ENCODE assay signal across 30 cellular contexts in genomic region chr2:191746306-191746705, GRCh38.
DNase-seq lines count a peak whose midpoint lies in the region; ATAC-seq, FAIRE-seq and TF ChIP-seq lines count a peak whose summit lies in the region.
"Had no signal": no experiment of that assay in that cellular context is flagged by ENCODE, and none has a peak within 500 bp of the region (broad histone marks: within the 10 kb centered on the region; RNA-seq: fewer than 3 reads in every experiment).

No MANE protein-coding gene starts in this region.

- 69 to 75% methylated on average over 3 of the region's 3 CpGs for WGBS in testis, 2 donors

- H3K9me1 ChIP-seq in endothelial cell of umbilical vein (replicated peaks; ENCODE audit: control insufficient read depth, extremely low read depth, insufficient read depth, low read length) = no peaks in the 10 kb centered on the region

- H3K9me3 Mint-ChIP-seq in MCF 10A (ENCODE audit: unreplicated experiment) = no peaks in the 10 kb centered on the region
- H3K9me3 Mint-ChIP-seq: activated T-helper 1 cell treated with anti-CD3 and anti-CD28 coated beads, Interleukin-12 subunit alpha, Interleukin-12 subunit beta, Interleukin-2, Interleukin-4 antibody, amounts not matched to agents 30 ng/mL and 10 ng/mL and 1 ng/mL, durations not matched to agents 14 hours and 24 hours and 36 hours; natural killer cell treated with Interleukin-12 subunit alpha and Interleukin-12 subunit beta and Interleukin-15 and Interleukin-18, amount 100 ng/mL, for 72 hours; stimulated activated memory B cell treated with anti-CD40 and anti-IgM and Interleukin-4, amounts not matched to agents 10 μg/mL and 1 μg/mL and 100 μg/mL, for 72 hours had no signal

- BruUV-seq in MCF 10A (replicated peaks; lab: Mats Ljungman, UMichigan) (no TSS peak), endothelial cell of umbilical vein (replicated peaks; lab: Mats Ljungman, UMichigan) (no TSS peak)

- H3K4me3 ChIP-seq in breast epithelium (no peak overlapping the region), endothelial cell of umbilical vein (replicated peaks in 1 of 3; ENCODE audit: insufficient read depth in 1 of 3, low read depth in 1 of 3, low read length in 3 of 3) (no peak overlapping the region), testis (no peak overlapping the region)
- H3K4me3 ChIP-seq: body of pancreas, gastrocnemius medialis, hepatocyte, lower lobe of right lung, SK-N-MC had no signal

- H3K9me3 ChIP-seq in breast epithelium (no peaks in the 10 kb centered on the region), endothelial cell of umbilical vein (replicated peaks; ENCODE audit: control insufficient read depth, insufficient read depth, low read length) (no peaks in the 10 kb centered on the region), testis (no peaks in the 10 kb centered on the region)
- H3K9me3 ChIP-seq: body of pancreas, gastrocnemius medialis, lower lobe of right lung had no signal

- no peaks in the 10 kb centered on the region for H3K36me3 Mint-ChIP-seq in MCF 10A (ENCODE audit: insufficient read depth, unreplicated experiment)
- H3K36me3 Mint-ChIP-seq: natural killer cell treated with Interleukin-12 subunit alpha and Interleukin-12 subunit beta and Interleukin-15 and Interleukin-18, amount 100 ng/mL, for 72 hours; stimulated activated memory B cell treated with anti-CD40 and anti-IgM and Interleukin-4, amounts not matched to agents 10 μg/mL and 1 μg/mL and 100 μg/mL, for 72 hours had no signal

- peak in 1 of 2 donors; percentile 38 for DNase-seq in breast epithelium (ENCODE audit: low spot score in 2 of 2)
- DNase-seq in MCF 10A (ENCODE audit: unreplicated experiment) = no peak
- DNase-seq in endothelial cell of umbilical vein (ENCODE audit: low read depth, low spot score) = peak; percentile 7
- no peak for DNase-seq in left lobe of liver (ENCODE audit: low spot score)
- DNase-seq in testis = no peak
- DNase-seq in SIG-M5 treated with dmso at 0.1 percent for 504 hours (lab: John Stamatoyannopoulos, UW; ENCODE audit: unreplicated experiment) = no peak
- DNase-seq in amygdala (lab: John Stamatoyannopoulos, UW) = no peak
- DNase-seq: 8988T; activated CD4-positive, alpha-beta T cell treated with anti-CD3 and anti-CD28 coated beads, Interleukin-2, amount 50 U/mL, for 48 hours; activated naive CD4-positive, alpha-beta T cell treated with Interleukin-2 at 50 U/mL for 16 hours; body of pancreas; cerebellar nuclear complex; gastrocnemius medialis; HCEC 1CT; Karpas-422; kidney glomerular epithelial cell; lower lobe of right lung; NCI-H1417 treated with DMSO at 0.1 percent for 48 hours; NCI-H2029 treated with DMSO at 0.1 percent for 48 hours; NCI-H526; occipital lobe; T-helper 17 cell had no signal

- no peak overlapping the region for H3K9ac ChIP-seq in endothelial cell of umbilical vein (replicated peaks; ENCODE audit: extremely low read depth, insufficient read depth, low read length)

- no peak overlapping the region for H3K4me3 Mint-ChIP-seq in MCF 10A (ENCODE audit: unreplicated experiment)
- H3K4me3 Mint-ChIP-seq: activated T-helper 1 cell treated with anti-CD3 and anti-CD28 coated beads, Interleukin-12 subunit alpha, Interleukin-12 subunit beta, Interleukin-2, Interleukin-4 antibody, amounts not matched to agents 30 ng/mL and 10 ng/mL and 1 ng/mL, durations not matched to agents 14 hours and 24 hours and 36 hours; B cell; natural killer cell treated with Interleukin-12 subunit alpha and Interleukin-12 subunit beta and Interleukin-15 and Interleukin-18, amount 100 ng/mL, for 72 hours; stimulated activated memory B cell treated with anti-CD40 and anti-IgM and Interleukin-4, amounts not matched to agents 10 μg/mL and 1 μg/mL and 100 μg/mL, for 72 hours; T-helper 17 cell had no signal

- no peaks in the 10 kb centered on the region for H3K79me2 ChIP-seq in endothelial cell of umbilical vein (ENCODE audit: control insufficient read depth, insufficient read depth, low read length)
- H3K79me2 ChIP-seq: hepatocyte had no signal

- H3K36me3 ChIP-seq in breast epithelium (no peaks in the 10 kb centered on the region), endothelial cell of umbilical vein (ENCODE audit: control insufficient read depth in 2 of 2, extremely low read depth in 1 of 2, insufficient read depth in 2 of 2, low read length in 2 of 2) (no peaks in the 10 kb centered on the region), testis (ENCODE audit: low read depth, missing control alignments) (no peaks in the 10 kb centered on the region)
- H3K36me3 ChIP-seq: gastrocnemius medialis, lower lobe of right lung had no signal

- H3K27ac ChIP-seq in breast epithelium = peak overlapping the region; percentile 59 to 61
- H3K27ac ChIP-seq in endothelial cell of umbilical vein (ENCODE audit: insufficient read depth, low read depth, low read length) = no peak overlapping the region
- H3K27ac ChIP-seq in testis = no peak overlapping the region
- H3K27ac ChIP-seq: body of pancreas, gastrocnemius medialis, hepatocyte, lower lobe of right lung, SK-N-MC had no signal

- no peaks in the 10 kb centered on the region for H3K27me3 Mint-ChIP-seq in MCF 10A (ENCODE audit: insufficient read depth, unreplicated experiment)

- H3K4me1 ChIP-seq in breast epithelium (peaks cover 0 to 8% of the 10 kb centered on the region in 2 donors), endothelial cell of umbilical vein (ENCODE audit: control insufficient read depth, extremely low read depth, insufficient read depth, low read length) (no peaks in the 10 kb centered on the region), testis (no peaks in the 10 kb centered on the region)
- H3K4me1 ChIP-seq: body of pancreas, lower lobe of right lung had no signal

- ATAC-seq in left lobe of liver (peak; percentile 20), HG02678 (IDR thresholded peaks at IDR 0.05; ENCODE audit: unreplicated experiment) (no peak)
- ATAC-seq: body of pancreas; gastrocnemius medialis; natural killer cell treated with Interleukin-12 subunit alpha and Interleukin-12 subunit beta and Interleukin-15 and Interleukin-18, amount 100 ng/mL, for 72 hours; stimulated activated memory B cell treated with anti-CD40 and anti-IgM and Interleukin-4, amounts not matched to agents 10 μg/mL and 1 μg/mL and 100 μg/mL, for 72 hours; T-helper 17 cell had no signal

- intact Hi-C loops in breast epithelium (cut with DNase I; ENCODE audit: low total_unique reads) (no loop called here), MCF 10A (cut with micrococcal nuclease) (no loop called here), endothelial cell of umbilical vein (cut with micrococcal nuclease) (no loop called here), testis (cut with DNase I; ENCODE audit: low total_unique reads) (no loop called here)

- H3K4me2 ChIP-seq in endothelial cell of umbilical vein (ENCODE audit: insufficient read depth, low read length) = no peak overlapping the region
- H3K4me2 ChIP-seq: hepatocyte had no signal

- TF ChIP-seq CTCF in breast epithelium (IDR thresholded peaks at IDR 0.05) (no peak), MCF 10A (IDR thresholded peaks at IDR 0.05; ENCODE audit: unreplicated experiment) (no peak), endothelial cell of umbilical vein (IDR thresholded peaks at IDR 0.05; ENCODE audit: extremely low read depth in 1 of 2, insufficient read depth in 1 of 2, low read depth in 1 of 2, low read length in 2 of 2) (no peak), testis (IDR thresholded peaks at IDR 0.05) (no peak)

- no peak overlapping the region for H3K27ac Mint-ChIP-seq in MCF 10A (ENCODE audit: low read depth, unreplicated experiment)
- H3K27ac Mint-ChIP-seq: activated T-helper 1 cell treated with anti-CD3 and anti-CD28 coated beads, Interleukin-12 subunit alpha, Interleukin-12 subunit beta, Interleukin-2, Interleukin-4 antibody, amounts not matched to agents 30 ng/mL and 10 ng/mL and 1 ng/mL, durations not matched to agents 14 hours and 24 hours and 36 hours; B cell; natural killer cell treated with Interleukin-12 subunit alpha and Interleukin-12 subunit beta and Interleukin-15 and Interleukin-18, amount 100 ng/mL, for 72 hours; stimulated activated memory B cell treated with anti-CD40 and anti-IgM and Interleukin-4, amounts not matched to agents 10 μg/mL and 1 μg/mL and 100 μg/mL, for 72 hours; T-helper 17 cell had no signal

- dilution Hi-C loops in endothelial cell of umbilical vein (cut with MboI; ENCODE audit: extremely low pct_ligation_motif_present, low sequenced_read_pairs) = no loop called here

- POLR2A ChIA-PET in MCF 10A (lab: Yijun Ruan, JAX) (no interaction called here), endothelial cell of umbilical vein (lab: Charles Lee) (no interaction called here)

- no peaks in the 10 kb centered on the region for H4K20me1 ChIP-seq in endothelial cell of umbilical vein (replicated peaks; ENCODE audit: control insufficient read depth, extremely low read depth, insufficient read depth, low read length)

- peaks cover 22% of the 10 kb centered on the region for H3K4me1 Mint-ChIP-seq in MCF 10A (ENCODE audit: insufficient read depth, unreplicated experiment)
- H3K4me1 Mint-ChIP-seq: B cell had no signal

- no peak overlapping the region for H2AFZ ChIP-seq in endothelial cell of umbilical vein (ENCODE audit: low read depth, low read length)
- H2AFZ ChIP-seq: hepatocyte had no signal

- no peak for TF ChIP-seq POLR2A in breast epithelium (IDR thresholded peaks at IDR 0.05)
- no peak for TF ChIP-seq POLR2A in endothelial cell of umbilical vein (IDR thresholded peaks at IDR 0.05; ENCODE audit: low read depth, low read length)
- no peak for TF ChIP-seq POLR2A in testis (IDR thresholded peaks at IDR 0.05)

- no peak for FAIRE-seq in endothelial cell of umbilical vein (lab: Jason Lieb, UNC)
- FAIRE-seq: TTC549 had no signal

- CTCF ChIA-PET in MCF 10A (lab: Yijun Ruan, JAX) = interaction anchor here (0.6 to 1.0 kb wide), 2 partner anchors 192 to 592 kb away, joined by 3 to 4 read pairs; no protein-coding TSS in a partner anchor
- CTCF ChIA-PET in endothelial cell of umbilical vein (lab: Charles Lee) = interaction anchor here (0.6 to 1.7 kb wide), 5 partner anchors 9 to 31 kb away, joined by 3 to 6 read pairs (median 3); no protein-coding TSS in a partner anchor

- H3K27me3 ChIP-seq in breast epithelium (no peaks in the 10 kb centered on the region), endothelial cell of umbilical vein (ENCODE audit: control insufficient read depth in 2 of 2, insufficient read depth in 2 of 2, low read length in 2 of 2) (peaks cover 0 to 2% of the 10 kb centered on the region in 2 experiments), testis (no peaks in the 10 kb centered on the region)
- H3K27me3 ChIP-seq: body of pancreas, gastrocnemius medialis, hepatocyte had no signal

TF ChIP-seq in endothelial cell of umbilical vein, 7 proteins besides CTCF, POLR2A, EP300 and RAD21 (continues in another document):
- TF ChIP-seq FOS (IDR thresholded peaks at IDR 0.05; ENCODE audit: borderline replicate concordance, insufficient read depth, low read length) = no peak
- TF ChIP-seq, protein P1, sequence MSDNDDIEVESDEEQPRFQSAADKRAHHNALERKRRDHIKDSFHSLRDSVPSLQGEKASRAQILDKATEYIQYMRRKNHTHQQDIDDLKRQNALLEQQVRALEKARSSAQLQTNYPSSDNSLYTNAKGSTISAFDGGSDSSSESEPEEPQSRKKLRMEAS (IDR thresholded peaks at IDR 0.05; ENCODE audit: insufficient read depth, insufficient read length) = no peak
- TF ChIP-seq POLR2AphosphoS5 (IDR thresholded peaks at IDR 0.05; ENCODE audit: insufficient read depth, low read depth, low read length) = no peak
- no peak for TF ChIP-seq JUN (IDR thresholded peaks at IDR 0.05; ENCODE audit: borderline replicate concordance, insufficient read depth, insufficient read length, low read depth)

Comparison
In these comparisons a context has a peak if more than half of its experiments do, and no peak if none do; other contexts are left out.
1. H3K27ac ChIP-seq: peak in breast epithelium (2 of 2); none in endothelial cell of umbilical vein (single experiment) and testis (0 of 2).